ENCODE assay signal across 14 cellular contexts in genomic region chr6:151254451-151255081, GRCh38. TPM values are rescaled to one million over a fixed set of nuclear protein-coding genes. Genes with fewer than 3 reads are reported as not detected.
DNase-seq lines count a peak whose midpoint lies in the region; ATAC-seq, FAIRE-seq and TF ChIP-seq lines count a peak whose summit lies in the region.
"Had no signal": no experiment of that assay in that cellular context is flagged by ENCODE, and none has a peak within 500 bp of the region (broad histone marks: within the 10 kb centered on the region; RNA-seq: fewer than 3 reads in every experiment).

No MANE protein-coding gene starts in this region.

- no peak for TF ChIP-seq CTCF in mucosa of descending colon (IDR thresholded peaks at IDR 0.05)

- no peak overlapping the region for H3K4me3 Mint-ChIP-seq in immature natural killer cell
- H3K4me3 Mint-ChIP-seq: T-helper 1 cell treated with Interleukin-12 subunit alpha and Interleukin-12 subunit beta and Interleukin-4 antibody, amounts not matched to agents 30 μg/mL and 1 μg/mL, for 36 hours had no signal

- peaks cover 2 to 3% (median 3%) of the 10 kb centered on the region in 3 donors for H3K27me3 Mint-ChIP-seq in immature natural killer cell (ENCODE audit: low read depth in 3 of 3)

- DNase-seq in Caki2 (ENCODE audit: low read depth), result peak; percentile 28
- DNase-seq in RCC 7860 (ENCODE audit: low spot score), result peak; percentile 18
- DNase-seq in fibroblast of peridontal ligament (ENCODE audit: extremely low read depth), result peak; percentile 45
- peak; percentile 47 for DNase-seq in pulmonary artery endothelial cell (ENCODE audit: low read depth, low spot score)
- no peak for DNase-seq in T-helper 1 cell
- DNase-seq in immature natural killer cell, result no peak
- DNase-seq in mucosa of descending colon, result no peak
- DNase-seq in NK-92 treated with Interleukin-12 subunit alpha and Interleukin-12 subunit beta, amount 100 ng/mL, for 24 hours (lab: John Stamatoyannopoulos, UW), result no peak
- DNase-seq: COR-L47; NCI-H2227 treated with DMSO at 0.1 percent for 48 hours; stimulated activated CD8-positive, alpha-beta memory T cell treated with anti-CD3 and anti-CD28 coated beads, Interleukin-4, amount 100 ng/mL, for 48 hours had no signal

- H3K36me3 ChIP-seq in mucosa of descending colon (ENCODE audit: low read depth), result no peaks in the 10 kb centered on the region

- FAIRE-seq in RCC 7860 (lab: Jason Lieb, UNC), result no peak
- FAIRE-seq: colon, islet of Langerhans had no signal

- H3K4me1 ChIP-seq in mucosa of descending colon (ENCODE audit: low read depth), result no peaks in the 10 kb centered on the region

- no peaks in the 10 kb centered on the region for H3K36me3 Mint-ChIP-seq in immature natural killer cell

- intact Hi-C loops in mucosa of descending colon (cut with DNase I, micrococcal nuclease), result no loop called here

- in situ Hi-C loops in Caki2 (cut with HindIII; ENCODE audit: low pct_unique_long_range_greater_than_20kb, low sequenced_read_pairs), result no loop called here

- ATAC-seq in mucosa of descending colon, result no peak

- H3K4me1 Mint-ChIP-seq in immature natural killer cell, result no peaks in the 10 kb centered on the region

- no peaks in the 10 kb centered on the region for H3K9me3 ChIP-seq in mucosa of descending colon

- H3K4me3 ChIP-seq in mucosa of descending colon, result no peak overlapping the region

- no peaks in the 10 kb centered on the region for H3K9me3 Mint-ChIP-seq in immature natural killer cell
- H3K9me3 Mint-ChIP-seq: T-helper 1 cell treated with Interleukin-12 subunit alpha and Interleukin-12 subunit beta and Interleukin-4 antibody, amounts not matched to agents 30 μg/mL and 1 μg/mL, for 36 hours had no signal

- H3K27ac Mint-ChIP-seq in immature natural killer cell, result no peak overlapping the region
- H3K27ac Mint-ChIP-seq: T-helper 1 cell treated with Interleukin-12 subunit alpha and Interleukin-12 subunit beta and Interleukin-4 antibody, amounts not matched to agents 30 μg/mL and 1 μg/mL, for 36 hours had no signal

RNA-seq across cellular contexts. Expression of gene AKAP12, which starts 14.8 kb away (rescaled TPM):
- 31.4 and 34.4 TPM in 2 replicates for total RNA-seq in Caki2 (2014; rRNA removed; shearing (Covaris generic); ENCODE audit: low replicate concordance)
- total RNA-seq in pulmonary artery endothelial cell (285 and 309 TPM in 2 replicates), mucosa of descending colon (100 to 1,000 TPM in 1 of 3 donors, 10 to 100 TPM in 1, 1 to 10 TPM in 1; 6.3 to 192 (median 15.3) TPM)
- under 1 TPM in 2 of 3 donors, not detected in 1; 0.19 to 0.21 TPM for polyA plus RNA-seq in immature natural killer cell

Comparison
In these comparisons a context has a peak if more than half of its experiments do, and no peak if none do; other contexts are left out.
1. DNase-seq: peak in Caki2 (single experiment), RCC 7860 (single experiment), fibroblast of peridontal ligament (single experiment) and pulmonary artery endothelial cell (single experiment); none in T-helper 1 cell (0 of 5), immature natural killer cell (0 of 3), mucosa of descending colon (0 of 3) and NK-92 treated with Interleukin-12 subunit alpha and Interleukin-12 subunit beta, amount 100 ng/mL, for 24 hours (single experiment).